16 cellular contexts compared by ENCODE assay signal in the genomic region with DNA sequence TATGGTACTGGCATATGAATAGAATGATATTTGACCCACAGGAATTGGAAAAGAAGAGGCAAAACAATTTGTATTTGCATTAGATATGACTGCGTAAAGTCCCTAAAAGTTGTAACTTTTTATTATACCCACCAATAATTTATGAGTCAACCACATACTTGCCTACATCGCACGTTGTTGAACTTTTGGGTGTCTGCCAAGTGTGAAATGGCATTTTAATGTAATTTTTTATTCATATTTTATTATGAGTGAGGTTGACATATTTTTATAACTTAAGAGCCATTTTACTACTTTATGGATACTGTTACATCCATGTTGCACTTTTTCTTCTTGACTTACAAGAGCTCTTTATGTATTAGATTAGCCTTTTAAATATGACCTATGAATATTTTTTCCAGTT. TPM values are rescaled to one million over a fixed set of nuclear protein-coding genes. Genes with fewer than 3 reads are reported as not detected.
"Had no signal": no experiment of that assay in that cellular context is flagged by ENCODE, and none has a peak within 500 bp of the region (broad histone marks: within the 10 kb centered on the region; RNA-seq: fewer than 3 reads in every experiment).

No MANE protein-coding gene starts in this region.

- DNase-seq: effector memory CD4-positive, alpha-beta T cell; esophagus squamous epithelium; foreskin fibroblast; left colon; naive thymus-derived CD4-positive, alpha-beta T cell; nephron progenitor cell; sigmoid colon; stimulated activated CD4-positive, alpha-beta T cell treated with anti-CD3 and anti-CD28 coated beads, Interleukin-12 subunit alpha, Interleukin-12 subunit beta, amount 100 ng/mL, for 4 hours; stimulated activated naive CD4-positive, alpha-beta T cell; stomach; substantia nigra; trophoblast cell had no signal

- H3K36me3 ChIP-seq: sigmoid colon, stomach, thoracic aorta had no signal

- ATAC-seq: left colon; naive thymus-derived CD4-positive, alpha-beta T cell had no signal

- FAIRE-seq: endometrium, urothelium cell line had no signal

- H3K27ac ChIP-seq: sigmoid colon, stomach, thoracic aorta had no signal

- H3K9me3 ChIP-seq: esophagus squamous epithelium, sigmoid colon, thoracic aorta had no signal

- H3K4me3 ChIP-seq: sigmoid colon, skin epidermis, stomach, thoracic aorta had no signal

RNA-seq across cellular contexts. Expression of a gene that starts 4.6 kb away (rescaled TPM):
- polyA plus RNA-seq: naive thymus-derived CD4-positive, alpha-beta T cell had no signal

RNA-seq across cellular contexts. Expression of a gene that starts 55.1 kb away (rescaled TPM):
- total RNA-seq: naive thymus-derived CD4-positive, alpha-beta T cell had no signal
- polyA plus RNA-seq: naive thymus-derived CD4-positive, alpha-beta T cell had no signal
